ENCODE assay signal across 29 cellular contexts in the genomic region with DNA sequence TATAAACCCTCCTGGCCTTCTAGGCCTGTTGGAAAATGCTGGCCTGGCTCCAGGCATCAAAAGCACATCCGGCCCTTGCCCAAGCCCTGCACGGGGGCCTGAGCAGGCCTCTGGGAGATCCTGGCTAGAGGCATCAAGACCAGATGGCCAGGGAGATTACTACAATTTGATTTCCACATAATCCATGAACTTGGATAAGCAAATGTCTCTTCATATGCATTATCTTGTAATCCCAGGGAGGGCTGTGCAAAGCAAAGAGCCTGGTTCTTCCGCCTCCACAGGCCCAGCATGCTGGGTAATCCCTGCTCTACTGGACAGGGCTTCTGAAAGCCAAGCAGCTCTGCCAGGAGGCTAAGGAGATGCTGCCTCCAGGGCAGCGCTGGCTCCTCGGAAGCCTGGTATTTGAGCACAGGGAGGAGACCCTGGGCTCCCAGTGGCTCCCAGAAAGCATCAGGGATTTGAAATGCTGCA.
"Had no signal": no experiment of that assay in that cellular context is flagged by ENCODE, and none has a peak within 500 bp of the region (broad histone marks: within the 10 kb centered on the region; RNA-seq: fewer than 3 reads in every experiment).

No MANE protein-coding gene starts in this region.

- H3K27ac ChIP-seq: brain microvascular endothelial cell, epithelial cell of prostate, neutrophil, parathyroid adenoma, psoas muscle, sigmoid colon, thyroid gland had no signal

- ATAC-seq: activated T-cell treated with anti-CD3 and anti-CD28 coated beads, Interleukin-2, amount 50 U/mL, for 4 hours; activated T-helper 17 cell treated with anti-CD3 and anti-CD28 coated beads, Interleukin-2, amount 50 U/mL, for 72 hours; psoas muscle; stimulated activated effector memory CD8-positive, alpha-beta T cell treated with anti-CD3 and anti-CD28 coated beads, Interleukin-12 subunit alpha, Interleukin-12 subunit beta, amount 100 ng/mL, for 72 hours; stimulated activated naive CD8-positive, alpha-beta T cell treated with anti-CD3 and anti-CD28 coated beads, Interleukin-15, amount 100 ng/mL, for 72 hours had no signal

- FAIRE-seq: astrocyte, endometrium, frontal cortex, islet of Langerhans, small intestine, TTC549 had no signal

- H3K9ac ChIP-seq: parathyroid adenoma had no signal

- H3K9me3 Mint-ChIP-seq: activated CD4-positive, alpha-beta T cell treated with anti-CD3 and anti-CD28 coated beads, Interleukin-2, amount 10 ng/mL, durations not matched to agents 24 days and 14 days had no signal

- DNase-seq: activated CD4-positive, alpha-beta memory T cell treated with anti-CD3 and anti-CD28 coated beads for 36 hours; activated CD4-positive, alpha-beta T cell treated with anti-CD3 and anti-CD28 coated beads, Interleukin-2, amount 10 ng/mL, durations not matched to agents 24 days and 14 days; activated CD4-positive, CD25-positive, alpha-beta regulatory T cell treated with anti-CD3 and anti-CD28 coated beads, Interleukin-2, amount 50 U/mL, for 72 hours; activated gamma-delta T cell treated with Interleukin-2 at 50 U/mL for 16 hours; activated naive CD4-positive, alpha-beta T cell treated with anti-CD3 and anti-CD28 coated beads, Interleukin-2, amount 50 U/mL, for 16 hours; activated T-cell treated with anti-CD3 and anti-CD28 coated beads, Interleukin-2, amount 50 U/mL, for 4 hours; amniotic stem cell; brain microvascular endothelial cell; effector CD8-positive, alpha-beta T cell; glutamatergic neuron; mammary epithelial cell; psoas muscle; sigmoid colon; small intestine; stimulated activated CD4-positive, alpha-beta T cell treated with anti-CD3 and anti-CD28 coated beads, Interleukin-4, amount 100 ng/mL, for 24 hours; stimulated activated naive CD8-positive, alpha-beta T cell treated with anti-CD3 and anti-CD28 coated beads, Interleukin-15, amount 100 ng/mL, for 72 hours; T-helper 9 cell; thyroid gland had no signal

- H3K36me3 ChIP-seq: brain microvascular endothelial cell, neutrophil, sigmoid colon, thyroid gland had no signal

- H3K36me3 Mint-ChIP-seq: stimulated activated effector memory CD8-positive, alpha-beta T cell treated with anti-CD3 and anti-CD28 coated beads, Interleukin-12 subunit alpha, Interleukin-12 subunit beta, amount 100 ng/mL, for 72 hours had no signal

- H3K27ac Mint-ChIP-seq: activated CD4-positive, alpha-beta memory T cell treated with anti-CD3 and anti-CD28 coated beads for 36 hours; activated CD4-positive, alpha-beta T cell treated with anti-CD3 and anti-CD28 coated beads, Interleukin-2, amount 10 ng/mL, durations not matched to agents 24 days and 14 days; activated T-helper 17 cell treated with anti-CD3 and anti-CD28 coated beads, Interleukin-2, amount 50 U/mL, for 72 hours; nephron; stimulated activated effector memory CD8-positive, alpha-beta T cell treated with anti-CD3 and anti-CD28 coated beads, Interleukin-12 subunit alpha, Interleukin-12 subunit beta, amount 100 ng/mL, for 72 hours had no signal

- H3K4me3 Mint-ChIP-seq: activated CD4-positive, alpha-beta memory T cell treated with anti-CD3 and anti-CD28 coated beads for 36 hours; activated CD4-positive, alpha-beta T cell treated with anti-CD3 and anti-CD28 coated beads, Interleukin-2, amount 10 ng/mL, durations not matched to agents 24 days and 14 days; activated T-cell treated with anti-CD3 and anti-CD28 coated beads, Interleukin-2, amount 50 U/mL, for 4 hours; activated T-helper 17 cell treated with anti-CD3 and anti-CD28 coated beads, Interleukin-2, amount 50 U/mL, for 72 hours; nephron; stimulated activated effector memory CD8-positive, alpha-beta T cell treated with anti-CD3 and anti-CD28 coated beads, Interleukin-12 subunit alpha, Interleukin-12 subunit beta, amount 100 ng/mL, for 72 hours; stimulated activated naive CD8-positive, alpha-beta T cell treated with anti-CD3 and anti-CD28 coated beads, Interleukin-15, amount 100 ng/mL, for 72 hours had no signal

- H3K79me2 ChIP-seq: parathyroid adenoma had no signal

- H3K27me3 ChIP-seq: brain microvascular endothelial cell, sigmoid colon, thyroid gland had no signal

- H2AFZ ChIP-seq: parathyroid adenoma had no signal

- H3K4me1 ChIP-seq: parathyroid adenoma, psoas muscle, thyroid gland had no signal

- H3K9me3 ChIP-seq: neutrophil, psoas muscle, sigmoid colon had no signal

- H3K4me3 ChIP-seq: psoas muscle, sigmoid colon, thyroid gland had no signal
